ENCODE assay signal across 9 cellular contexts in the genomic region with DNA sequence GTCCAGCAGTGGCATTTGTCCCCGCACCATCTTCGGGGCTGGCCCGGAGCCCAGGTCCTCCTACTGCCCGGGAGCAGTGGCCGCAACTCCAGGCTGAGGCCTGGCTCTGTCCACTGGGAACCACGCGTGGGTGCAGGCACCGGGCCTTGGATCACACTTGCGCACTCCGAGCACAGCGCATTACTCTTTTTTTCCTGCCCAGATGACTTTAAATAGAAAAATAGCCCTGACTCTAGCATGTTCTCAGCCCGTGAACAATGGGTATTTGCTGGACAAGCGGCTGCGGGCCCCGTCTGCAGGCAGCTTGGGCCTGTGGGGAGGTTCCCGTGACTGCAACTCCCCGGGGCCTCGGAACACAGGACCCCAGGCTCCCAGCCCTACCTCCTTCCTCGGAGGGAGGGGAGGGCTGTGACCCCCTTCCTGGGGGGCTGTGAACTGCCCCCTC.
DNase-seq lines count a peak whose midpoint lies in the region; FAIRE-seq and TF ChIP-seq lines count a peak whose summit lies in the region.
"Had no signal": no experiment of that assay in that cellular context is flagged by ENCODE, and none has a peak within 500 bp of the region (broad histone marks: within the 10 kb centered on the region; RNA-seq: fewer than 3 reads in every experiment).

No MANE protein-coding gene starts in this region.

- H4K8ac ChIP-seq in H1 (ENCODE audit: extremely low read depth, insufficient read depth, low read length) (no peak overlapping the region), mesendoderm (ENCODE audit: low read depth, low read length) (no peak overlapping the region)

- no peak overlapping the region for H2BK120ac ChIP-seq in H1 (replicated peaks; ENCODE audit: low read depth, low read length)
- H2BK120ac ChIP-seq in mesendoderm (ENCODE audit: low read depth, low read length), result no peak overlapping the region

- H3K79me2 ChIP-seq in H1 (ENCODE audit: control insufficient read depth in 1 of 2, insufficient read depth in 2 of 2, low read length in 2 of 2), result no peaks in the 10 kb centered on the region
- no peaks in the 10 kb centered on the region for H3K79me2 ChIP-seq in mesendoderm (ENCODE audit: control insufficient read depth, insufficient read depth, low read length)

- 0 out of 2 replicates have a peak overlapping the region, but pooled peaks have one; percentile 50 for H2AFZ ChIP-seq in H1 (ENCODE audit: low read length)
- H2AFZ ChIP-seq: PC-9 had no signal

- H3K18ac ChIP-seq in H1 (ENCODE audit: extremely low read depth, low read length), result 0 out of 2 replicates have a peak overlapping the region, but pooled peaks have one; percentile 27
- peak overlapping the region; percentile 35 for H3K18ac ChIP-seq in mesendoderm (ENCODE audit: low read length)

- no peak overlapping the region for H4K91ac ChIP-seq in H1 (replicated peaks; ENCODE audit: insufficient read length, low read length)

- no peak overlapping the region for H4K5ac ChIP-seq in H1 (ENCODE audit: insufficient read length, low read depth, low read length)
- H4K5ac ChIP-seq in mesendoderm (ENCODE audit: low read length), result no peak overlapping the region

- POLR2A ChIA-PET in H1 (lab: Charles Lee; ENCODE audit: partially characterized antibody), result interaction anchor here (2.9 kb wide), 1 partner anchor 161 kb away, joined by 6 read pairs; no protein-coding TSS in a partner anchor

- H3K4me1 ChIP-seq in H1 (replicated peaks in 1 of 4; ENCODE audit: control insufficient read depth in 3 of 4, insufficient read depth in 4 of 4, low read length in 3 of 4), result peaks cover 3 to 16% (median 11%) of the 10 kb centered on the region in 4 experiments
- peaks cover 6% of the 10 kb centered on the region for H3K4me1 ChIP-seq in mesendoderm (ENCODE audit: control insufficient read depth, low read depth, low read length)
- H3K4me1 ChIP-seq in suprapubic skin, result peaks cover 32% of the 10 kb centered on the region

- TF ChIP-seq RAD21 in H1 (IDR thresholded peaks at IDR 0.05 in 1 of 2, conservative IDR thresholded peaks at IDR 0.05 in 1 of 2; ENCODE audit: low read depth in 2 of 2, low read length in 2 of 2), result no peak

- peaks cover 2 to 7% of the 10 kb centered on the region in 2 experiments for H4K20me1 ChIP-seq in H1 (replicated peaks in 1 of 2; ENCODE audit: control insufficient read depth in 1 of 2, insufficient read depth in 2 of 2, low read length in 2 of 2)

- no peak overlapping the region for H3K4ac ChIP-seq in H1 (replicated peaks; ENCODE audit: insufficient read length, low read depth, low read length)
- no peak overlapping the region for H3K4ac ChIP-seq in mesendoderm (ENCODE audit: low read depth, low read length)

- no peak overlapping the region for H3K56ac ChIP-seq in H1 (replicated peaks; ENCODE audit: insufficient read length, low read depth, low read length)
- H3K56ac ChIP-seq in mesendoderm (ENCODE audit: low read length), result peak overlapping the region; percentile 65

- H2BK12ac ChIP-seq in H1 (ENCODE audit: low read depth, low read length), result peak overlapping the region; percentile 69; the same call in 1 of the 2 replicates

- no peak overlapping the region for H2BK20ac ChIP-seq in H1 (ENCODE audit: low read length)

- TF ChIP-seq CTCF in H1 (IDR thresholded peaks at IDR 0.05; ENCODE audit: control extremely low read depth in 1 of 3, insufficient read depth in 1 of 3, low read depth in 1 of 3, low read length in 3 of 3) (no peak), suprapubic skin (IDR thresholded peaks at IDR 0.05) (no peak), GM20000 (IDR thresholded peaks at IDR 0.05; ENCODE audit: extremely low read depth, missing control alignments) (no peak)

- H3K4me2 ChIP-seq in H1 (ENCODE audit: insufficient read depth in 1 of 2, low read depth in 2 of 2, low read length in 2 of 2) (peak overlapping the region; percentile 66 to 69), mesendoderm (ENCODE audit: low read length) (no peak overlapping the region)
- H3K4me2 ChIP-seq: PC-9 had no signal

- no peak overlapping the region for H3K23ac ChIP-seq in H1 (ENCODE audit: insufficient read length)
- H3K23ac ChIP-seq in mesendoderm (ENCODE audit: low read length), result no peak overlapping the region

- 56% methylated on average over 12 of the region's 19 CpGs; no CpG with 5 or more reads in 1 of the 2 experiments for WGBS in H1 (ENCODE audit: extremely low coverage in 1 of 2, insufficient coverage in 1 of 2, insufficient read length in 1 of 2, insufficient replicate concordance in 2 of 2, low coverage in 1 of 2, low lambda C conversion rate in 2 of 2, missing lambda C conversion rate in 1 of 2), 2 experiments
- no CpG with 5 or more reads among the region's 19 CpGs for WGBS in mesendoderm (ENCODE audit: extremely low coverage, insufficient coverage, low lambda C conversion rate)
- WGBS in suprapubic skin, result 14% methylated on average over 18 of the region's 19 CpGs

- H3K79me1 ChIP-seq in H1 (ENCODE audit: low read depth, low read length) (no peaks in the 10 kb centered on the region), mesendoderm (ENCODE audit: low read length) (no peaks in the 10 kb centered on the region)

- peak; percentile 55 for DNase-seq in NCI-H1105 treated with DMSO at 0.1 percent for 48 hours (lab: John Stamatoyannopoulos, UW)
- DNase-seq in H1 (ENCODE audit: low read depth in 1 of 2, low spot score in 2 of 2), result no peak
- DNase-seq in mesendoderm, result no peak
- DNase-seq in suprapubic skin (ENCODE audit: low spot score in 2 of 2), result no peak
- no peak for DNase-seq in GM20000 (ENCODE audit: low spot score)
- DNase-seq in MG63, result no peak
- DNase-seq in DMS114 treated with DMSO at 0.1 percent for 48 hours (lab: John Stamatoyannopoulos, UW; ENCODE audit: unreplicated experiment), result no peak
- DNase-seq in activated gamma-delta T cell (lab: John Stamatoyannopoulos, UW), result no peak
- DNase-seq: PC-9 had no signal

- no peak for TF ChIP-seq POLR2A in H1 (IDR thresholded peaks at IDR 0.05; ENCODE audit: control extremely low read depth in 1 of 2, low read depth in 2 of 2, low read length in 2 of 2)
- no peak for TF ChIP-seq POLR2A in suprapubic skin (IDR thresholded peaks at IDR 0.05)

- no peak overlapping the region for H3K14ac ChIP-seq in H1 (ENCODE audit: insufficient read length)

- no peak overlapping the region for H2AK5ac ChIP-seq in H1 (ENCODE audit: low read depth, low read length)
- no peak overlapping the region for H2AK5ac ChIP-seq in mesendoderm (ENCODE audit: low read length)

- H3K27ac ChIP-seq in H1 (ENCODE audit: low read depth, low read length) (no peak overlapping the region), mesendoderm (ENCODE audit: low read depth, low read length) (no peak overlapping the region), suprapubic skin (peak overlapping the region; percentile 69)
- H3K27ac ChIP-seq: PC-9 had no signal

- FAIRE-seq in H1 (lab: Jason Lieb, UNC), result no peak

- H2BK5ac ChIP-seq in H1 (ENCODE audit: low read depth, low read length) (no peak overlapping the region), mesendoderm (ENCODE audit: low read length) (no peak overlapping the region)

- H3K9ac ChIP-seq in H1 (replicated peaks in 1 of 4; ENCODE audit: extremely low read depth in 1 of 4, low read depth in 3 of 4, low read length in 3 of 4), result no peak overlapping the region
- no peak overlapping the region for H3K9ac ChIP-seq in mesendoderm (ENCODE audit: low read length)

- TF ChIP-seq EP300 in H1 (IDR thresholded peaks at IDR 0.05; ENCODE audit: borderline replicate concordance in 1 of 2, low read depth in 2 of 2, low read length in 2 of 2) (no peak), suprapubic skin (IDR thresholded peaks at IDR 0.05) (no peak)

- H2BK15ac ChIP-seq in H1 (ENCODE audit: low read length) (no peak overlapping the region), mesendoderm (replicated peaks; ENCODE audit: low read depth) (no peak overlapping the region)

- no peaks in the 10 kb centered on the region for H3K9me3 ChIP-seq in H1 (ENCODE audit: insufficient read depth in 2 of 2, low read depth in 1 of 2, low read length in 1 of 2)
- H3K9me3 ChIP-seq in suprapubic skin, result no peaks in the 10 kb centered on the region
- no peaks in the 10 kb centered on the region for H3K9me3 ChIP-seq in MG63

- CTCF ChIA-PET in H1 (lab: Charles Lee; ENCODE audit: partially characterized antibody), result interaction anchor here (1.3 to 3.1 kb wide), 5 partner anchors 27 to 120 kb away, joined by 3 to 13 read pairs (median 11); no protein-coding TSS in a partner anchor

- H3K27me3 ChIP-seq in H1 (replicated peaks in 1 of 4; ENCODE audit: control insufficient read depth in 3 of 4, extremely low read depth in 1 of 4, insufficient read depth in 3 of 4, low read length in 3 of 4), result peaks cover 44 to 71% (median 63%) of the 10 kb centered on the region in 4 experiments
- peaks cover 34% of the 10 kb centered on the region for H3K27me3 ChIP-seq in mesendoderm (ENCODE audit: insufficient read depth, low read length, poor library complexity)
- H3K27me3 ChIP-seq in suprapubic skin, result peaks cover 52% of the 10 kb centered on the region
- H3K27me3 ChIP-seq in MG63, result peaks cover 2% of the 10 kb centered on the region; the same call in 1 of the 2 replicates

- H3K23me2 ChIP-seq in H1 (ENCODE audit: low read depth, low read length), result peaks cover 5% of the 10 kb centered on the region

- peak overlapping the region; percentile 14 to 55 (median 27); a peak in 6 of 8 replicates for H3K4me3 ChIP-seq in H1 (ENCODE audit: extremely low read depth in 1 of 4, insufficient read depth in 2 of 4, low read depth in 3 of 4, low read length in 4 of 4)
- no peak overlapping the region for H3K4me3 ChIP-seq in mesendoderm (ENCODE audit: low read length)
- H3K4me3 ChIP-seq in suprapubic skin, result peak overlapping the region; percentile 32
- H3K4me3 ChIP-seq in MG63, result no peak overlapping the region
- H3K4me3 ChIP-seq: PC-9 had no signal

- H3K36me3 ChIP-seq in H1 (ENCODE audit: control insufficient read depth in 2 of 4, insufficient read depth in 4 of 4, low read length in 3 of 4), result no peaks in the 10 kb centered on the region
- no peaks in the 10 kb centered on the region for H3K36me3 ChIP-seq in mesendoderm (ENCODE audit: control insufficient read depth, insufficient read depth, low read length)
- no peaks in the 10 kb centered on the region for H3K36me3 ChIP-seq in suprapubic skin
- H3K36me3 ChIP-seq in MG63, result no peaks in the 10 kb centered on the region

TF ChIP-seq in H1, 55 proteins besides CTCF, POLR2A, EP300 and RAD21:
- TF ChIP-seq CTBP2 (IDR thresholded peaks at IDR 0.05; ENCODE audit: borderline replicate concordance, insufficient read depth, insufficient read length, low read length) (no peak), TAF7 (optimal IDR thresholded peaks at IDR 0.05; ENCODE audit: borderline replicate concordance, low read depth, low read length) (no peak), CREB1 (IDR thresholded peaks at IDR 0.05) (no peak)

Comparison
In these comparisons a context has a peak if more than half of its experiments do, and no peak if none do; other contexts are left out.
1. H3K4me3 ChIP-seq: peak in H1 (4 of 4) and suprapubic skin (single experiment); none in mesendoderm (single experiment) and MG63 (single experiment).